ENCODE assay signal across 32 cellular contexts in the genomic region with DNA sequence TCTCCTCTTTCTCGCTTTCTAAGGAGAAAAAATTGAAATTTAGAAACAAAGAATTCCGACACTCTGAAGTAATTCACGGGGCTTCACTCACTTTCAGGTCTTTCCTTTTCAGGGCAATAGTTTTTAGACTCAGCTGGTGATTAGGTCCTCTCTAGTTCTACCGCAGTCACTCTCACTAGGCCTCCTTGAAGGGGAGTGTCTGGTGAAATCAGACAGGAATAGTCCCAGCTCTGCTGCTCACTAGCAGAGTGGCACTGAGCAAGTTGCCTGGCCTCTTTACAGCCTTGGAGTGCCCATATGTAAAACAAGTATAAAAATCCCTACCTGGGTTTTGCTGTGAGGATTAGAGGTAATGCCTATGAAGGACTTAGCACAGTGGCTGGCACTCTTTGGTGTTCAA.
"Had no signal": no experiment of that assay in that cellular context is flagged by ENCODE, and none has a peak within 500 bp of the region (broad histone marks: within the 10 kb centered on the region; RNA-seq: fewer than 3 reads in every experiment).

No MANE protein-coding gene starts in this region.

- ATAC-seq: activated CD4-positive, alpha-beta T cell treated with anti-CD3 and anti-CD28 coated beads for 36 hours; activated CD4-positive, CD25-positive, alpha-beta regulatory T cell treated with anti-CD3 and anti-CD28 coated beads, Interleukin-2, amount 50 U/mL, for 24 hours; activated CD8-positive, alpha-beta T cell treated with anti-CD3 and anti-CD28 coated beads, Interleukin-2, amount 10 ng/mL, durations not matched to agents 7 days and 5 days; Panc1 had no signal

- H3K27me3 Mint-ChIP-seq: activated CD4-positive, alpha-beta T cell treated with anti-CD3 and anti-CD28 coated beads, Interleukin-2, amount 10 ng/mL, durations not matched to agents 7 days and 5 days had no signal

- H3K27me3 ChIP-seq: ascending aorta, SJCRH30 had no signal

- H3K4me1 Mint-ChIP-seq: activated CD4-positive, alpha-beta T cell treated with anti-CD3 and anti-CD28 coated beads for 36 hours; activated CD4-positive, alpha-beta T cell treated with anti-CD3 and anti-CD28 coated beads, Interleukin-2, amount 10 ng/mL, durations not matched to agents 7 days and 5 days; activated naive CD4-positive, alpha-beta T cell treated with anti-CD3 and anti-CD28 coated beads, Interleukin-2, amount 50 U/mL, for 24 hours; activated naive CD8-positive, alpha-beta T cell treated with anti-CD3 and anti-CD28 coated beads, Interleukin-2, amount 10 ng/mL, durations not matched to agents 7 days and 5 days had no signal

- H3K27ac ChIP-seq: ascending aorta, KMS-11, SJCRH30, SK-N-MC had no signal

- H3K9me3 ChIP-seq: SJCRH30 had no signal

- H3K4me2 ChIP-seq: KMS-11 had no signal

- H3K9me3 Mint-ChIP-seq: activated T-helper 2 cell treated with anti-CD3 and anti-CD28 coated beads, Interferon-gamma antibody, Interleukin-2, Interleukin-4, amounts not matched to agents 10 μg/mL and 5 μg/mL and 100 μg/mL, durations not matched to agents 14 hours and 24 hours and 36 hours had no signal

- DNase-seq: activated CD4-positive, alpha-beta T cell treated with anti-CD3 and anti-CD28 coated beads for 36 hours; activated CD4-positive, alpha-beta T cell treated with anti-CD3 and anti-CD28 coated beads, Interleukin-2, amount 10 ng/mL, durations not matched to agents 7 days and 5 days; activated CD4-positive, alpha-beta T cell treated with anti-CD3 and anti-CD28 coated beads, Interleukin-2, amount 50 U/mL, for 48 hours; activated CD8-positive, alpha-beta T cell treated with anti-CD3 and anti-CD28 coated beads, Interleukin-2, amount 10 ng/mL, durations not matched to agents 7 days and 5 days; activated gamma-delta T cell; activated naive CD4-positive, alpha-beta T cell treated with Interleukin-2 at 50 U/mL for 16 hours; activated naive CD8-positive, alpha-beta T cell treated with anti-CD3 and anti-CD28 coated beads, Interleukin-2, amount 10 ng/mL, durations not matched to agents 7 days and 5 days; activated T-cell treated with anti-CD3 and anti-CD28 coated beads, Interleukin-2, amount 50 U/mL, for 24 hours; amygdala; MM.1S; MV-4-11; NCI-H1092; NCI-H1436 treated with DMSO at 0.1 percent for 48 hours; NCI-H187; NCI-H2029 treated with DMSO at 0.1 percent for 48 hours; NCI-H2107; NCI-H2171; NCI-H2227 treated with DMSO at 0.1 percent for 48 hours; NCI-H446; NCI-H510A treated with DMSO at 0.1 percent for 48 hours; NCI-H526 treated with DMSO at 0.1 percent for 48 hours; NCI-H82; SHP77; SJCRH30; T1000 had no signal

- H3K4me3 ChIP-seq: ascending aorta, SJCRH30, SK-N-MC had no signal

- H3K36me3 ChIP-seq: ascending aorta, SJCRH30 had no signal

- H3K4me1 ChIP-seq: ascending aorta, SJCRH30 had no signal

- H3K9ac ChIP-seq: KMS-11 had no signal

- H3K4me3 Mint-ChIP-seq: activated CD4-positive, alpha-beta T cell treated with anti-CD3 and anti-CD28 coated beads for 36 hours; activated CD4-positive, alpha-beta T cell treated with anti-CD3 and anti-CD28 coated beads, Interleukin-2, amount 10 ng/mL, durations not matched to agents 7 days and 5 days; activated CD8-positive, alpha-beta T cell treated with anti-CD3 and anti-CD28 coated beads, Interleukin-2, amount 10 ng/mL, durations not matched to agents 7 days and 5 days; activated naive CD4-positive, alpha-beta T cell treated with anti-CD3 and anti-CD28 coated beads, Interleukin-2, amount 50 U/mL, for 24 hours; activated naive CD8-positive, alpha-beta T cell treated with anti-CD3 and anti-CD28 coated beads, Interleukin-2, amount 10 ng/mL, durations not matched to agents 7 days and 5 days; activated T-cell treated with anti-CD3 and anti-CD28 coated beads, Interleukin-2, amount 50 U/mL, for 24 hours had no signal

- H3K27ac Mint-ChIP-seq: activated CD4-positive, alpha-beta T cell treated with anti-CD3 and anti-CD28 coated beads for 36 hours; activated CD4-positive, alpha-beta T cell treated with anti-CD3 and anti-CD28 coated beads, Interleukin-2, amount 10 ng/mL, durations not matched to agents 7 days and 5 days; activated CD8-positive, alpha-beta T cell treated with anti-CD3 and anti-CD28 coated beads, Interleukin-2, amount 10 ng/mL, durations not matched to agents 7 days and 5 days; activated naive CD4-positive, alpha-beta T cell treated with anti-CD3 and anti-CD28 coated beads, Interleukin-2, amount 50 U/mL, for 24 hours; activated naive CD8-positive, alpha-beta T cell treated with anti-CD3 and anti-CD28 coated beads, Interleukin-2, amount 10 ng/mL, durations not matched to agents 7 days and 5 days; activated T-cell treated with anti-CD3 and anti-CD28 coated beads, Interleukin-2, amount 50 U/mL, for 24 hours; activated T-helper 2 cell treated with anti-CD3 and anti-CD28 coated beads, Interferon-gamma antibody, Interleukin-2, Interleukin-4, amounts not matched to agents 10 μg/mL and 5 μg/mL and 100 μg/mL, durations not matched to agents 14 hours and 24 hours and 36 hours had no signal
